1 cellular context compared by ENCODE assay signal in the genomic region with DNA sequence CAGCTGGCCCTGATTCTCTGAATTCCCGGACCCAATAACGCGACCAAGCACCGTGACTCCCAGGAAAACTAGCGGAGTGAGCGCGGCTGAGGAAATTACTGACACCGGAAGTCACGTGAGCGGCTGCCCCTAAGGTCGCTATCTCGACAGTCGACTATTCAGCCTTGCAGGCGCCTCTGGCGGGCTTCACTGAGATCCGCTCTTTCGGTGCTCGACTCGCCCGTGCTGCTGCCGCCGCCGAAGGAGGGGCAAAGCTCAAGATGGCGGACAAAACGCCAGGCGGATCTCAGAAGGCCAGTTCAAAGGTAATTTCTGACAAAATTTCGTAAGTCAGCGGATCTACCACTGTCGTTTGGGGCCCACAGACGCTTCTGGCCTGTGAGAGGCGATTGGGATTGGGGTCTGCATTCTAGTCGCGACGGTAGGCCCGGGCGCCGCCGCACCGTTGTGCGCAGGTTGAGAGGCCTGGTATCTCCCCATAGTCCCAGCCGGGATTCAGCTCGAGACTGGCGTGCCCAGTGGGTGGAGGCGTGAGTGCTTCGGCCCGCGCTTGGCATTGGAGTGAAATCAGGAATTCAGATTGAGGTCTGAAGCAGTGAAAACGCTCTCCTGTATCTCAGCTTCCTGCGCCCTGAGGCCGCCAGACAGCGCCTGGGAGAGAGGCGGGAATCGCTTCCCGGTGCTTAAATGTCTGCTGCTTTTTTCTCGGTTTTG.
A peak's percentile ranks its signal among the peaks of the same experiment; 100 is the strongest.
TF ChIP-seq lines count a peak whose summit lies in the region.

A gene (plus strand): TSS at position 202 of the 714 bp plus-strand sequence. CDS start 59 bp downstream, at position 261.

TF ChIP-seq in K562, 482 proteins besides CTCF, POLR2A, EP300 and RAD21 (continued from another document and continues in another):
- TF ChIP-seq, protein P1, sequence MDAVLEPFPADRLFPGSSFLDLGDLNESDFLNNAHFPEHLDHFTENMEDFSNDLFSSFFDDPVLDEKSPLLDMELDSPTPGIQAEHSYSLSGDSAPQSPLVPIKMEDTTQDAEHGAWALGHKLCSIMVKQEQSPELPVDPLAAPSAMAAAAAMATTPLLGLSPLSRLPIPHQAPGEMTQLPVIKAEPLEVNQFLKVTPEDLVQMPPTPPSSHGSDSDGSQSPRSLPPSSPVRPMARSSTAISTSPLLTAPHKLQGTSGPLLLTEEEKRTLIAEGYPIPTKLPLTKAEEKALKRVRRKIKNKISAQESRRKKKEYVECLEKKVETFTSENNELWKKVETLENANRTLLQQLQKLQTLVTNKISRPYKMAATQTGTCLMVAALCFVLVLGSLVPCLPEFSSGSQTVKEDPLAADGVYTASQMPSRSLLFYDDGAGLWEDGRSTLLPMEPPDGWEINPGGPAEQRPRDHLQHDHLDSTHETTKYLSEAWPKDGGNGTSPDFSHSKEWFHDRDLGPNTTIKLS (IDR thresholded peaks at IDR 0.05; ENCODE audit: borderline replicate concordance, low read depth): peak; percentile 70
- TF ChIP-seq, protein P2, sequence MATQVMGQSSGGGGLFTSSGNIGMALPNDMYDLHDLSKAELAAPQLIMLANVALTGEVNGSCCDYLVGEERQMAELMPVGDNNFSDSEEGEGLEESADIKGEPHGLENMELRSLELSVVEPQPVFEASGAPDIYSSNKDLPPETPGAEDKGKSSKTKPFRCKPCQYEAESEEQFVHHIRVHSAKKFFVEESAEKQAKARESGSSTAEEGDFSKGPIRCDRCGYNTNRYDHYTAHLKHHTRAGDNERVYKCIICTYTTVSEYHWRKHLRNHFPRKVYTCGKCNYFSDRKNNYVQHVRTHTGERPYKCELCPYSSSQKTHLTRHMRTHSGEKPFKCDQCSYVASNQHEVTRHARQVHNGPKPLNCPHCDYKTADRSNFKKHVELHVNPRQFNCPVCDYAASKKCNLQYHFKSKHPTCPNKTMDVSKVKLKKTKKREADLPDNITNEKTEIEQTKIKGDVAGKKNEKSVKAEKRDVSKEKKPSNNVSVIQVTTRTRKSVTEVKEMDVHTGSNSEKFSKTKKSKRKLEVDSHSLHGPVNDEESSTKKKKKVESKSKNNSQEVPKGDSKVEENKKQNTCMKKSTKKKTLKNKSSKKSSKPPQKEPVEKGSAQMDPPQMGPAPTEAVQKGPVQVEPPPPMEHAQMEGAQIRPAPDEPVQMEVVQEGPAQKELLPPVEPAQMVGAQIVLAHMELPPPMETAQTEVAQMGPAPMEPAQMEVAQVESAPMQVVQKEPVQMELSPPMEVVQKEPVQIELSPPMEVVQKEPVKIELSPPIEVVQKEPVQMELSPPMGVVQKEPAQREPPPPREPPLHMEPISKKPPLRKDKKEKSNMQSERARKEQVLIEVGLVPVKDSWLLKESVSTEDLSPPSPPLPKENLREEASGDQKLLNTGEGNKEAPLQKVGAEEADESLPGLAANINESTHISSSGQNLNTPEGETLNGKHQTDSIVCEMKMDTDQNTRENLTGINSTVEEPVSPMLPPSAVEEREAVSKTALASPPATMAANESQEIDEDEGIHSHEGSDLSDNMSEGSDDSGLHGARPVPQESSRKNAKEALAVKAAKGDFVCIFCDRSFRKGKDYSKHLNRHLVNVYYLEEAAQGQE (CRISPR knock-in tag; IDR thresholded peaks at IDR 0.05; ENCODE audit: low read depth): no peak
- TF ChIP-seq HMGN3 (IDR thresholded peaks at IDR 0.05; ENCODE audit: borderline replicate concordance, extremely low read depth, insufficient read length, low read depth, low read length) (peak; percentile 68), SREBF2 (CRISPR knock-in tag; IDR thresholded peaks at IDR 0.05) (0 out of 2 replicates have a peak, but pooled peaks have one; percentile 62), TOE1 (IDR thresholded peaks at IDR 0.05; ENCODE audit: borderline replicate concordance) (peak; percentile 99), TOE1 (CRISPR knock-in tag; IDR thresholded peaks at IDR 0.05; ENCODE audit: borderline replicate concordance, low read depth) (no peak), CHD1 (IDR thresholded peaks at IDR 0.05; ENCODE audit: low read length) (no peak), POLR2H (tag; IDR thresholded peaks at IDR 0.05; ENCODE audit: low read depth) (peak; percentile 59; the same call in 1 of the 2 replicates), FOSL1 (tag; conservative IDR thresholded peaks at IDR 0.05) (peak; percentile 42), ZNF174 (CRISPR knock-in tag; IDR thresholded peaks at IDR 0.05) (no peak), ZNF263 (CRISPR knock-in tag; IDR thresholded peaks at IDR 0.05; ENCODE audit: borderline replicate concordance) (no peak), GABPB1 (CRISPR knock-in tag; IDR thresholded peaks at IDR 0.05) (peak; percentile 98), ETV5 (CRISPR knock-in tag; IDR thresholded peaks at IDR 0.05; ENCODE audit: low read depth) (peak; percentile 99), TGIF2 (CRISPR knock-in tag; IDR thresholded peaks at IDR 0.05) (no peak), ETV6 (IDR thresholded peaks at IDR 0.05; ENCODE audit: borderline replicate concordance in 1 of 2, low read depth in 2 of 2, low read length in 1 of 2) (0 out of 4 replicates have a peak, but pooled peaks of 1 of the 2 experiments have one; percentile 36), ETV6 (CRISPR knock-in tag; IDR thresholded peaks at IDR 0.05; ENCODE audit: borderline replicate concordance) (no peak; the same call in 1 of the 2 replicates), NCOA1 (IDR thresholded peaks at IDR 0.05; ENCODE audit: low read depth) (no peak), ZFPM2 (CRISPR knock-in tag; IDR thresholded peaks at IDR 0.05) (no peak), ZNF316 (IDR thresholded peaks at IDR 0.05) (no peak), NRF1 (conservative IDR thresholded peaks at IDR 0.05 in 1 of 2, IDR thresholded peaks at IDR 0.05 in 1 of 2) (peak; percentile 62 to 68; a peak in 3 of 4 replicates), NR2C2 (CRISPR knock-in tag; IDR thresholded peaks at IDR 0.05) (peak; percentile 87), NR2C2 (tag; IDR thresholded peaks at IDR 0.05) (peak; percentile 98), HMG20B (CRISPR knock-in tag; IDR thresholded peaks at IDR 0.05) (no peak), ESRRA (IDR thresholded peaks at IDR 0.05; ENCODE audit: borderline replicate concordance, low read depth) (peak; percentile 78), ZC3H11A (IDR thresholded peaks at IDR 0.05; ENCODE audit: low read depth, low read length) (peak; percentile 69; the same call in 1 of the 2 replicates), TARDBP (IDR thresholded peaks at IDR 0.05) (no peak), DACH1 (IDR thresholded peaks at IDR 0.05; ENCODE audit: partially characterized antibody) (peak; percentile 66), PHB (CRISPR knock-in tag; IDR thresholded peaks at IDR 0.05) (peak; percentile 83; the same call in 1 of the 2 replicates)
- TF ChIP-seq, protein P3, sequence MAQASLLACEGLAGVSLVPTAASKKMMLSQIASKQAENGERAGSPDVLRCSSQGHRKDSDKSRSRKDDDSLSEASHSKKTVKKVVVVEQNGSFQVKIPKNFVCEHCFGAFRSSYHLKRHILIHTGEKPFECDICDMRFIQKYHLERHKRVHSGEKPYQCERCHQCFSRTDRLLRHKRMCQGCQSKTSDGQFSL (CRISPR knock-in tag; IDR thresholded peaks at IDR 0.05): no peak
- TF ChIP-seq, protein P3 (tag; IDR thresholded peaks at IDR 0.05): no peak; a peak in 1 of 4 replicates
- TF ChIP-seq, protein P4, sequence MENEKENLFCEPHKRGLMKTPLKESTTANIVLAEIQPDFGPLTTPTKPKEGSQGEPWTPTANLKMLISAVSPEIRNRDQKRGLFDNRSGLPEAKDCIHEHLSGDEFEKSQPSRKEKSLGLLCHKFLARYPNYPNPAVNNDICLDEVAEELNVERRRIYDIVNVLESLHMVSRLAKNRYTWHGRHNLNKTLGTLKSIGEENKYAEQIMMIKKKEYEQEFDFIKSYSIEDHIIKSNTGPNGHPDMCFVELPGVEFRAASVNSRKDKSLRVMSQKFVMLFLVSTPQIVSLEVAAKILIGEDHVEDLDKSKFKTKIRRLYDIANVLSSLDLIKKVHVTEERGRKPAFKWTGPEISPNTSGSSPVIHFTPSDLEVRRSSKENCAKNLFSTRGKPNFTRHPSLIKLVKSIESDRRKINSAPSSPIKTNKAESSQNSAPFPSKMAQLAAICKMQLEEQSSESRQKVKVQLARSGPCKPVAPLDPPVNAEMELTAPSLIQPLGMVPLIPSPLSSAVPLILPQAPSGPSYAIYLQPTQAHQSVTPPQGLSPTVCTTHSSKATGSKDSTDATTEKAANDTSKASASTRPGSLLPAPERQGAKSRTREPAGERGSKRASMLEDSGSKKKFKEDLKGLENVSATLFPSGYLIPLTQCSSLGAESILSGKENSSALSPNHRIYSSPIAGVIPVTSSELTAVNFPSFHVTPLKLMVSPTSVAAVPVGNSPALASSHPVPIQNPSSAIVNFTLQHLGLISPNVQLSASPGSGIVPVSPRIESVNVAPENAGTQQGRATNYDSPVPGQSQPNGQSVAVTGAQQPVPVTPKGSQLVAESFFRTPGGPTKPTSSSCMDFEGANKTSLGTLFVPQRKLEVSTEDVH (IDR thresholded peaks at IDR 0.05; ENCODE audit: low read depth, partially characterized antibody): peak; percentile 48
- TF ChIP-seq, protein P5, sequence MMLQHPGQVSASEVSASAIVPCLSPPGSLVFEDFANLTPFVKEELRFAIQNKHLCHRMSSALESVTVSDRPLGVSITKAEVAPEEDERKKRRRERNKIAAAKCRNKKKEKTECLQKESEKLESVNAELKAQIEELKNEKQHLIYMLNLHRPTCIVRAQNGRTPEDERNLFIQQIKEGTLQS (IDR thresholded peaks at IDR 0.05): peak; percentile 39; the same call in 1 of the 2 replicates
- TF ChIP-seq, protein P5 (CRISPR knock-in tag; conservative IDR thresholded peaks at IDR 0.05): 0 out of 2 replicates have a peak, but pooled peaks have one; percentile 63
- TF ChIP-seq, protein P6, sequence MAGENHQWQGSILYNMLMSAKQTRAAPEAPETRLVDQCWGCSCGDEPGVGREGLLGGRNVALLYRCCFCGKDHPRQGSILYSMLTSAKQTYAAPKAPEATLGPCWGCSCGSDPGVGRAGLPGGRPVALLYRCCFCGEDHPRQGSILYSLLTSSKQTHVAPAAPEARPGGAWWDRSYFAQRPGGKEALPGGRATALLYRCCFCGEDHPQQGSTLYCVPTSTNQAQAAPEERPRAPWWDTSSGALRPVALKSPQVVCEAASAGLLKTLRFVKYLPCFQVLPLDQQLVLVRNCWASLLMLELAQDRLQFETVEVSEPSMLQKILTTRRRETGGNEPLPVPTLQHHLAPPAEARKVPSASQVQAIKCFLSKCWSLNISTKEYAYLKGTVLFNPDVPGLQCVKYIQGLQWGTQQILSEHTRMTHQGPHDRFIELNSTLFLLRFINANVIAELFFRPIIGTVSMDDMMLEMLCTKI (IDR thresholded peaks at IDR 0.05; ENCODE audit: partially characterized antibody): no peak
- TF ChIP-seq, protein P7, sequence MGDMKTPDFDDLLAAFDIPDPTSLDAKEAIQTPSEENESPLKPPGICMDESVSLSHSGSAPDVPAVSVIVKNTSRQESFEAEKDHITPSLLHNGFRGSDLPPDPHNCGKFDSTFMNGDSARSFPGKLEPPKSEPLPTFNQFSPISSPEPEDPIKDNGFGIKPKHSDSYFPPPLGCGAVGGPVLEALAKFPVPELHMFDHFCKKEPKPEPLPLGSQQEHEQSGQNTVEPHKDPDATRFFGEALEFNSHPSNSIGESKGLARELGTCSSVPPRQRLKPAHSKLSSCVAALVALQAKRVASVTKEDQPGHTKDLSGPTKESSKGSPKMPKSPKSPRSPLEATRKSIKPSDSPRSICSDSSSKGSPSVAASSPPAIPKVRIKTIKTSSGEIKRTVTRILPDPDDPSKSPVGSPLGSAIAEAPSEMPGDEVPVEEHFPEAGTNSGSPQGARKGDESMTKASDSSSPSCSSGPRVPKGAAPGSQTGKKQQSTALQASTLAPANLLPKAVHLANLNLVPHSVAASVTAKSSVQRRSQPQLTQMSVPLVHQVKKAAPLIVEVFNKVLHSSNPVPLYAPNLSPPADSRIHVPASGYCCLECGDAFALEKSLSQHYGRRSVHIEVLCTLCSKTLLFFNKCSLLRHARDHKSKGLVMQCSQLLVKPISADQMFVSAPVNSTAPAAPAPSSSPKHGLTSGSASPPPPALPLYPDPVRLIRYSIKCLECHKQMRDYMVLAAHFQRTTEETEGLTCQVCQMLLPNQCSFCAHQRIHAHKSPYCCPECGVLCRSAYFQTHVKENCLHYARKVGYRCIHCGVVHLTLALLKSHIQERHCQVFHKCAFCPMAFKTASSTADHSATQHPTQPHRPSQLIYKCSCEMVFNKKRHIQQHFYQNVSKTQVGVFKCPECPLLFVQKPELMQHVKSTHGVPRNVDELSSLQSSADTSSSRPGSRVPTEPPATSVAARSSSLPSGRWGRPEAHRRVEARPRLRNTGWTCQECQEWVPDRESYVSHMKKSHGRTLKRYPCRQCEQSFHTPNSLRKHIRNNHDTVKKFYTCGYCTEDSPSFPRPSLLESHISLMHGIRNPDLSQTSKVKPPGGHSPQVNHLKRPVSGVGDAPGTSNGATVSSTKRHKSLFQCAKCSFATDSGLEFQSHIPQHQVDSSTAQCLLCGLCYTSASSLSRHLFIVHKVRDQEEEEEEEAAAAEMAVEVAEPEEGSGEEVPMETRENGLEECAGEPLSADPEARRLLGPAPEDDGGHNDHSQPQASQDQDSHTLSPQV (IDR thresholded peaks at IDR 0.05): peak; percentile 38; the same call in 1 of the 2 replicates
- TF ChIP-seq, protein P8, sequence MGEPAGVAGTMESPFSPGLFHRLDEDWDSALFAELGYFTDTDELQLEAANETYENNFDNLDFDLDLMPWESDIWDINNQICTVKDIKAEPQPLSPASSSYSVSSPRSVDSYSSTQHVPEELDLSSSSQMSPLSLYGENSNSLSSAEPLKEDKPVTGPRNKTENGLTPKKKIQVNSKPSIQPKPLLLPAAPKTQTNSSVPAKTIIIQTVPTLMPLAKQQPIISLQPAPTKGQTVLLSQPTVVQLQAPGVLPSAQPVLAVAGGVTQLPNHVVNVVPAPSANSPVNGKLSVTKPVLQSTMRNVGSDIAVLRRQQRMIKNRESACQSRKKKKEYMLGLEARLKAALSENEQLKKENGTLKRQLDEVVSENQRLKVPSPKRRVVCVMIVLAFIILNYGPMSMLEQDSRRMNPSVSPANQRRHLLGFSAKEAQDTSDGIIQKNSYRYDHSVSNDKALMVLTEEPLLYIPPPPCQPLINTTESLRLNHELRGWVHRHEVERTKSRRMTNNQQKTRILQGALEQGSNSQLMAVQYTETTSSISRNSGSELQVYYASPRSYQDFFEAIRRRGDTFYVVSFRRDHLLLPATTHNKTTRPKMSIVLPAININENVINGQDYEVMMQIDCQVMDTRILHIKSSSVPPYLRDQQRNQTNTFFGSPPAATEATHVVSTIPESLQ (CRISPR knock-in tag; IDR thresholded peaks at IDR 0.05): peak; percentile 75; the same call in 1 of the 2 replicates
